In genomic region chr2:160324161-160324768, GRCh38 we compare ENCODE assay signal across 8 cellular contexts.
DNase-seq lines count a peak whose midpoint lies in the region; ATAC-seq and TF ChIP-seq lines count a peak whose summit lies in the region.

No MANE protein-coding gene starts in this region.

- no peaks in the 10 kb centered on the region for H3K9me3 Mint-ChIP-seq in endothelial cell (ENCODE audit: unreplicated experiment)
- H3K9me3 Mint-ChIP-seq in natural killer cell treated with Interleukin-12 subunit alpha and Interleukin-12 subunit beta and Interleukin-15 and Interleukin-18, amount 100 ng/mL, for 72 hours: no peaks in the 10 kb centered on the region

- no peak overlapping the region for H3K4me3 ChIP-seq in AG10803 (ENCODE audit: low read length)

- H3K36me3 Mint-ChIP-seq in endothelial cell (ENCODE audit: low read depth, unreplicated experiment): no peaks in the 10 kb centered on the region
- H3K36me3 Mint-ChIP-seq in natural killer cell treated with Interleukin-12 subunit alpha and Interleukin-12 subunit beta and Interleukin-15 and Interleukin-18, amount 100 ng/mL, for 72 hours: peaks cover 6% of the 10 kb centered on the region

- TF ChIP-seq CTCF in AG10803 (conservative IDR thresholded peaks at IDR 0.05; ENCODE audit: low read length) (peak; percentile 77), endothelial cell (IDR thresholded peaks at IDR 0.05; ENCODE audit: unreplicated experiment) (peak; percentile 63)

- peaks cover 69% of the 10 kb centered on the region for H3K4me1 Mint-ChIP-seq in endothelial cell (ENCODE audit: unreplicated experiment)
- peaks cover 74 to 77% of the 10 kb centered on the region in 2 donors for H3K4me1 Mint-ChIP-seq in natural killer cell treated with Interleukin-12 subunit alpha and Interleukin-12 subunit beta and Interleukin-15 and Interleukin-18, amount 100 ng/mL, for 72 hours (ENCODE audit: low read depth in 2 of 2)

- H3K27ac Mint-ChIP-seq in endothelial cell (ENCODE audit: unreplicated experiment): no peak overlapping the region
- peak overlapping the region in 1 of 2 donors; percentile 75 for H3K27ac Mint-ChIP-seq in natural killer cell treated with Interleukin-12 subunit alpha and Interleukin-12 subunit beta and Interleukin-15 and Interleukin-18, amount 100 ng/mL, for 72 hours

- H3K27me3 Mint-ChIP-seq in endothelial cell (ENCODE audit: unreplicated experiment): peaks cover 7% of the 10 kb centered on the region
- H3K27me3 Mint-ChIP-seq in natural killer cell treated with Interleukin-12 subunit alpha and Interleukin-12 subunit beta and Interleukin-15 and Interleukin-18, amount 100 ng/mL, for 72 hours: no peaks in the 10 kb centered on the region

- no peak overlapping the region for H3K4me3 Mint-ChIP-seq in endothelial cell (ENCODE audit: unreplicated experiment)
- no peak overlapping the region for H3K4me3 Mint-ChIP-seq in natural killer cell treated with Interleukin-12 subunit alpha and Interleukin-12 subunit beta and Interleukin-15 and Interleukin-18, amount 100 ng/mL, for 72 hours

- peak; percentile 71 for ATAC-seq in GM19035 (IDR thresholded peaks at IDR 0.05; ENCODE audit: unreplicated experiment)
- ATAC-seq in natural killer cell treated with Interleukin-12 subunit alpha and Interleukin-12 subunit beta and Interleukin-15 and Interleukin-18, amount 100 ng/mL, for 72 hours: no peak

- DNase-seq in AG10803 (ENCODE audit: low read depth): peak; percentile 50
- DNase-seq in NCI-H1694 (lab: John Stamatoyannopoulos, UW): peak; percentile 1
- DNase-seq in activated CD4-positive, alpha-beta T cell treated with anti-CD3 and anti-CD28 coated beads for 48 hours: peak; percentile 65
- peak; percentile 53 for DNase-seq in endothelial cell (ENCODE audit: low spot score)
- peak; percentile 65 for DNase-seq in natural killer cell treated with Interleukin-12 subunit alpha and Interleukin-12 subunit beta and Interleukin-15 and Interleukin-18, amount 100 ng/mL, for 72 hours (ENCODE audit: low spot score)
- no peak for DNase-seq in DMS79 treated with DMSO at 0.1 percent for 48 hours (lab: John Stamatoyannopoulos, UW)
- no peak for DNase-seq in DMS153 treated with DMSO at 0.1 percent for 48 hours (lab: John Stamatoyannopoulos, UW; ENCODE audit: unreplicated experiment)

Comparison
In these comparisons a context has a peak if more than half of its experiments do, and no peak if none do; other contexts are left out.
1. DNase-seq: peak in AG10803 (single experiment), NCI-H1694 (single experiment), activated CD4-positive, alpha-beta T cell treated with anti-CD3 and anti-CD28 coated beads for 48 hours (single experiment), endothelial cell (single experiment) and natural killer cell treated with Interleukin-12 subunit alpha and Interleukin-12 subunit beta and Interleukin-15 and Interleukin-18, amount 100 ng/mL, for 72 hours (single experiment); none in DMS79 treated with DMSO at 0.1 percent for 48 hours (single experiment) and DMS153 treated with DMSO at 0.1 percent for 48 hours (single experiment).